In genomic region chr2:168466834-168467565, GRCh38 we compare ENCODE assay signal across 13 cellular contexts. TPM values are rescaled to one million over a fixed set of nuclear protein-coding genes. Genes with fewer than 3 reads are reported as not detected.
DNase-seq lines count a peak whose midpoint lies in the region; ATAC-seq, FAIRE-seq and TF ChIP-seq lines count a peak whose summit lies in the region.
"Had no signal": no experiment of that assay in that cellular context is flagged by ENCODE, and none has a peak within 500 bp of the region (broad histone marks: within the 10 kb centered on the region; RNA-seq: fewer than 3 reads in every experiment).

No MANE protein-coding gene starts in this region.

- no peak for TF ChIP-seq CTCF in CD8-positive, alpha-beta T cell (IDR thresholded peaks at IDR 0.05)
- TF ChIP-seq CTCF in LNCaP clone FGC (IDR thresholded peaks at IDR 0.05; ENCODE audit: control insufficient read depth, extremely low read depth, insufficient read depth) (no peak), astrocyte (IDR thresholded peaks at IDR 0.05; ENCODE audit: insufficient read depth, low read depth, low read length) (no peak), natural killer cell (IDR thresholded peaks at IDR 0.05) (no peak), GM10248 (IDR thresholded peaks at IDR 0.05; ENCODE audit: control extremely low read depth, extremely low read depth, low read depth, missing control alignments) (no peak)

- ATAC-seq in CD8-positive, alpha-beta T cell, result no peak
- ATAC-seq in natural killer cell, result no peak
- ATAC-seq: HCT116, lower lobe of right lung had no signal

- H3K4me3 ChIP-seq in CD8-positive, alpha-beta T cell (ENCODE audit: low read depth, low read length), result no peak overlapping the region
- peak overlapping the region; percentile 7; the same call in 1 of the 2 replicates for H3K4me3 ChIP-seq in LNCaP clone FGC (ENCODE audit: low read depth, low read length)
- no peak overlapping the region for H3K4me3 ChIP-seq in astrocyte (ENCODE audit: insufficient read depth, low read depth, low read length)
- H3K4me3 ChIP-seq: lower lobe of right lung had no signal

- H3K36me3 Mint-ChIP-seq in CD8-positive, alpha-beta T cell, result no peaks in the 10 kb centered on the region
- H3K36me3 Mint-ChIP-seq in astrocyte (ENCODE audit: low read depth, unreplicated experiment) (no peaks in the 10 kb centered on the region), natural killer cell (no peaks in the 10 kb centered on the region)

- FAIRE-seq in astrocyte (lab: Jason Lieb, UNC), result no peak
- FAIRE-seq: HTR-8/SVneo had no signal

- peaks cover 4% of the 10 kb centered on the region for H3K79me2 ChIP-seq in astrocyte (ENCODE audit: insufficient read depth, low read length)

- POLR2A ChIA-PET in CD8-positive, alpha-beta T cell (lab: Charles Lee), result no interaction called here
- POLR2A ChIA-PET in GM10248 (lab: Yijun Ruan, JAX), result interaction anchor here (0.6 kb wide), 1 partner anchor 31 kb away, joined by 3 read pairs; no protein-coding TSS in a partner anchor

- no peak overlapping the region for H3K27ac ChIP-seq in CD8-positive, alpha-beta T cell (ENCODE audit: low read depth, low read length)
- H3K27ac ChIP-seq in astrocyte (ENCODE audit: low read depth, low read length), result no peak overlapping the region
- H3K27ac ChIP-seq: lower lobe of right lung had no signal

- H3K27ac Mint-ChIP-seq in CD8-positive, alpha-beta T cell, result peak overlapping the region; percentile 83
- H3K27ac Mint-ChIP-seq in astrocyte (ENCODE audit: unreplicated experiment) (peak overlapping the region; percentile 37), natural killer cell (peak overlapping the region; percentile 19 to 43)

- peaks cover 60% of the 10 kb centered on the region for H3K4me1 ChIP-seq in CD8-positive, alpha-beta T cell (ENCODE audit: insufficient read depth, low read length)
- H3K4me1 ChIP-seq in astrocyte (ENCODE audit: insufficient read depth, low read length), result no peaks in the 10 kb centered on the region

- H3K9me3 ChIP-seq in CD8-positive, alpha-beta T cell (ENCODE audit: low read length), result no peaks in the 10 kb centered on the region
- H3K9me3 ChIP-seq in astrocyte (ENCODE audit: insufficient read depth, low read depth, low read length), result no peaks in the 10 kb centered on the region
- H3K9me3 ChIP-seq: lower lobe of right lung had no signal

- no peaks in the 10 kb centered on the region for H3K27me3 Mint-ChIP-seq in CD8-positive, alpha-beta T cell (ENCODE audit: low read depth)
- H3K27me3 Mint-ChIP-seq in astrocyte (ENCODE audit: low read depth, unreplicated experiment), result no peaks in the 10 kb centered on the region
- H3K27me3 Mint-ChIP-seq in natural killer cell (ENCODE audit: low read depth in 2 of 2), result no peaks in the 10 kb centered on the region

- CTCF ChIA-PET in CD8-positive, alpha-beta T cell (lab: Charles Lee), result interaction anchor here (0.5 to 1.0 kb wide), 2 partner anchors 16 to 452 kb away, joined by 3 read pairs; no protein-coding TSS in a partner anchor
- CTCF ChIA-PET in GM10248 (lab: Yijun Ruan, JAX), result interaction anchor here (1.0 to 2.2 kb wide), 5 partner anchors 9 to 27 kb away, joined by 3 to 10 read pairs (median 4); no protein-coding TSS in a partner anchor

- no peaks in the 10 kb centered on the region for H3K27me3 ChIP-seq in CD8-positive, alpha-beta T cell (ENCODE audit: insufficient read depth, low read length)
- H3K27me3 ChIP-seq in astrocyte (ENCODE audit: insufficient read depth, low read length), result no peaks in the 10 kb centered on the region

- H3K4me3 Mint-ChIP-seq in CD8-positive, alpha-beta T cell, result peak overlapping the region; percentile 52
- H3K4me3 Mint-ChIP-seq in astrocyte (ENCODE audit: unreplicated experiment) (no peak overlapping the region), natural killer cell (peak overlapping the region; percentile 67)

- intact Hi-C loops in CD8-positive, alpha-beta T cell (cut with DNase I, micrococcal nuclease), result no loop called here
- intact Hi-C loops in natural killer cell (cut with micrococcal nuclease), result no loop called here

- peaks cover 75% of the 10 kb centered on the region for H3K4me1 Mint-ChIP-seq in CD8-positive, alpha-beta T cell (ENCODE audit: low read depth)
- H3K4me1 Mint-ChIP-seq in astrocyte (ENCODE audit: low read depth, unreplicated experiment), result peaks cover 18% of the 10 kb centered on the region
- H3K4me1 Mint-ChIP-seq in natural killer cell, result peaks cover 71 to 75% of the 10 kb centered on the region in 2 donors

- DNase-seq in CD8-positive, alpha-beta T cell, result no peak
- DNase-seq in LNCaP clone FGC (ENCODE audit: low read depth) (no peak), astrocyte (ENCODE audit: low read depth) (no peak), natural killer cell (no peak), amygdala (lab: John Stamatoyannopoulos, UW) (no peak), GM10248 (ENCODE audit: extremely low spot score) (no peak), NCI-H345 treated with DMSO at 0.1 percent for 48 hours (lab: John Stamatoyannopoulos, UW; ENCODE audit: unreplicated experiment) (no peak), NCI-H69 (lab: John Stamatoyannopoulos, UW) (no peak)
- DNase-seq: DMS153; lower lobe of right lung; stimulated activated naive CD4-positive, alpha-beta T cell had no signal

- H3K4me2 ChIP-seq in astrocyte (ENCODE audit: low read length), result no peak overlapping the region

- no peaks in the 10 kb centered on the region for H3K9me3 Mint-ChIP-seq in CD8-positive, alpha-beta T cell
- H3K9me3 Mint-ChIP-seq in astrocyte (ENCODE audit: unreplicated experiment), result no peaks in the 10 kb centered on the region
- H3K9me3 Mint-ChIP-seq in natural killer cell, result no peaks in the 10 kb centered on the region

- H3K9ac ChIP-seq in astrocyte (ENCODE audit: low read length), result no peak overlapping the region

- peaks cover 18% of the 10 kb centered on the region for H4K20me1 ChIP-seq in astrocyte (ENCODE audit: insufficient read depth, low read length)

- no peaks in the 10 kb centered on the region for H3K36me3 ChIP-seq in CD8-positive, alpha-beta T cell (ENCODE audit: insufficient read depth, low read length)
- no peaks in the 10 kb centered on the region for H3K36me3 ChIP-seq in astrocyte (ENCODE audit: insufficient read depth, low read length)
- H3K36me3 ChIP-seq: lower lobe of right lung had no signal

- H2AFZ ChIP-seq in astrocyte (ENCODE audit: low read depth, low read length), result no peak overlapping the region

RNA-seq across cellular contexts. Expression of gene CERS6, which starts 10.9 kb away (rescaled TPM):
- 10 to 100 TPM; 17.9 to 18.5 TPM for total RNA-seq in CD8-positive, alpha-beta T cell
- 23.4 and 24.8 TPM in 2 replicates for total RNA-seq in astrocyte
- total RNA-seq in natural killer cell, result 10 to 100 TPM in 2 of 3 donors, 1 to 10 TPM in 1; 9.1 to 13.5 (median 11.8) TPM

Comparison
In these comparisons a context has a peak if more than half of its experiments do, and no peak if none do; other contexts are left out.
1. H3K27ac Mint-ChIP-seq: peak in every context shown above with its lines; median percentile 83 in CD8-positive, alpha-beta T cell; 37 in astrocyte; 31 in natural killer cell.